In genomic region chr4:31417051-31417450, GRCh38 we compare ENCODE assay signal across 23 cellular contexts.
A peak's percentile ranks its signal among the peaks of the same experiment; 100 is the strongest.
DNase-seq lines count a peak whose midpoint lies in the region; TF ChIP-seq lines count a peak whose summit lies in the region.
"Had no signal": no experiment of that assay in that cellular context is flagged by ENCODE, and none has a peak within 500 bp of the region (broad histone marks: within the 10 kb centered on the region; RNA-seq: fewer than 3 reads in every experiment).

No MANE protein-coding gene starts in this region.

- H3K4me3 ChIP-seq in neuron (ENCODE audit: low read length), result no peak overlapping the region
- H3K4me3 ChIP-seq in thyroid gland (replicated peaks in 1 of 3), result no peak overlapping the region
- H3K4me3 ChIP-seq: A549; BLaER1 treated with 17β-estradiol and CSF1 and Interleukin-3, amounts not matched to agents 10 nM and 100 nM; GM12878; GM23248 had no signal

- no peak for TF ChIP-seq POLR2A in thyroid gland (IDR thresholded peaks at IDR 0.05)

- H3K4me1 ChIP-seq in neuron (ENCODE audit: insufficient read depth, low read length) (peaks cover 8% of the 10 kb centered on the region), thyroid gland (no peaks in the 10 kb centered on the region)
- H3K4me1 ChIP-seq: A549; BE2C; BLaER1 treated with 17β-estradiol and CSF1 and Interleukin-3, amounts not matched to agents 10 nM and 100 nM had no signal

- H3K36me3 ChIP-seq in neuron (ENCODE audit: insufficient read depth, low read length) (no peaks in the 10 kb centered on the region), thyroid gland (no peaks in the 10 kb centered on the region)
- H3K36me3 ChIP-seq: BE2C; BLaER1 treated with 17β-estradiol and CSF1 and Interleukin-3, amounts not matched to agents 10 nM and 100 nM had no signal

- H3K27ac ChIP-seq in thyroid gland, result no peak overlapping the region
- H3K27ac ChIP-seq: A549; BLaER1 treated with 17β-estradiol and CSF1 and Interleukin-3, amounts not matched to agents 10 nM and 100 nM; GM23248 had no signal

- 48 to 53% methylated on average over 3 of the region's 3 CpGs for WGBS in thyroid gland, 2 donors

- H3K27me3 ChIP-seq in neuron (ENCODE audit: insufficient read depth, low read length) (no peaks in the 10 kb centered on the region), thyroid gland (no peaks in the 10 kb centered on the region)
- H3K27me3 ChIP-seq: BE2C; BLaER1 treated with 17β-estradiol and CSF1 and Interleukin-3, amounts not matched to agents 10 nM and 100 nM had no signal

- DNase-seq in MV-4-11 (lab: John Stamatoyannopoulos, UW) (peak; percentile 3), epidermal melanocyte (ENCODE audit: insufficient read length, low spot score) (peak; percentile 16), left kidney (ENCODE audit: low read depth, low spot score) (peak; percentile 52), thyroid gland (no peak), middle frontal gyrus (ENCODE audit: extremely low spot score, low spot score) (no peak), dedifferentiated amniotic fluid mesenchymal stem cell (ENCODE audit: extremely low spot score) (no peak)
- DNase-seq: 8988T; ACHN; AML-193; BE2C; CD4-positive, alpha-beta T cell; CD8-positive, alpha-beta memory T cell; DMS 273 treated with DMSO at 0.1 percent for 48 hours; DMS79; EL; GDM1; GM23248; H7; HCEC 1CT had no signal

- intact Hi-C loops in thyroid gland (cut with DNase I), result no loop called here

- peak overlapping the region; percentile 56 for H2AFZ ChIP-seq in neuron (ENCODE audit: low read depth, low read length)
- H2AFZ ChIP-seq: GM23248 had no signal

- no peak for TF ChIP-seq CTCF in thyroid gland (IDR thresholded peaks at IDR 0.05)

- H3K9me3 ChIP-seq in neuron (ENCODE audit: low read length) (no peaks in the 10 kb centered on the region), thyroid gland (no peaks in the 10 kb centered on the region)
- H3K9me3 ChIP-seq: A549; BE2C; BLaER1 treated with 17β-estradiol and CSF1 and Interleukin-3, amounts not matched to agents 10 nM and 100 nM had no signal

Comparison
In these comparisons a context has a peak if more than half of its experiments do, and no peak if none do; other contexts are left out.
1. DNase-seq: peak in MV-4-11 (single experiment), epidermal melanocyte (single experiment) and left kidney (single experiment); none in thyroid gland (0 of 2), middle frontal gyrus (single experiment) and dedifferentiated amniotic fluid mesenchymal stem cell (single experiment).